18 cellular contexts compared by ENCODE assay signal in genomic region chr9:137318565-137318964, GRCh38. TPM values are rescaled to one million over a fixed set of nuclear protein-coding genes. Genes with fewer than 3 reads are reported as not detected.
DNase-seq lines count a peak whose midpoint lies in the region; ATAC-seq and TF ChIP-seq lines count a peak whose summit lies in the region.
"Had no signal": no experiment of that assay in that cellular context is flagged by ENCODE, and none has a peak within 500 bp of the region (broad histone marks: within the 10 kb centered on the region; RNA-seq: fewer than 3 reads in every experiment).

No MANE protein-coding gene starts in this region.

- intact Hi-C loops in lower lobe of right lung (cut with DNase I) = no loop called here

- TF ChIP-seq CTCF in lower lobe of right lung (IDR thresholded peaks at IDR 0.05) = no peak
- no peak for TF ChIP-seq CTCF in suprapubic skin (IDR thresholded peaks at IDR 0.05)

- no peak for ATAC-seq in lower lobe of right lung
- ATAC-seq in GM18873 (IDR thresholded peaks at IDR 0.05; ENCODE audit: low FRiP score, unreplicated experiment) = no peak
- ATAC-seq: activated CD4-positive, CD25-positive, alpha-beta regulatory T cell treated with anti-CD3 and anti-CD28 coated beads, Interleukin-2, amount 50 U/mL, for 24 hours; activated naive CD8-positive, alpha-beta T cell treated with anti-CD3 and anti-CD28 coated beads, Interleukin-2, amount 50 U/mL, for 24 hours; effector memory CD8-positive, alpha-beta T cell had no signal

- H3K27ac ChIP-seq in caudate nucleus (ENCODE audit: low read depth, low read length) (peak overlapping the region; percentile 46), lower lobe of right lung (peak overlapping the region; percentile 53), suprapubic skin (peak overlapping the region; percentile 62)
- H3K27ac ChIP-seq: cardiac muscle cell had no signal

- H3K36me3 ChIP-seq in lower lobe of right lung (no peaks in the 10 kb centered on the region), suprapubic skin (no peaks in the 10 kb centered on the region)
- H3K36me3 ChIP-seq: cardiac muscle cell had no signal

- H3K4me1 ChIP-seq in lower lobe of right lung (peaks cover 44% of the 10 kb centered on the region), suprapubic skin (peaks cover 48% of the 10 kb centered on the region)

- H3K9me3 ChIP-seq in lower lobe of right lung (no peaks in the 10 kb centered on the region), suprapubic skin (no peaks in the 10 kb centered on the region)

- H3K27me3 ChIP-seq in lower lobe of right lung (ENCODE audit: low read depth) (peaks cover 23% of the 10 kb centered on the region), suprapubic skin (peaks cover 32% of the 10 kb centered on the region)
- H3K27me3 ChIP-seq: cardiac muscle cell had no signal

- DNase-seq in D341Med (ENCODE audit: low spot score) (peak; percentile 26), caudate nucleus (lab: John Stamatoyannopoulos, UW) (no peak), lower lobe of right lung (no peak), suprapubic skin (ENCODE audit: low spot score in 2 of 2) (no peak), occipital lobe (lab: John Stamatoyannopoulos, UW) (no peak), NCI-H2171 (lab: John Stamatoyannopoulos, UW) (no peak)
- DNase-seq: activated naive CD8-positive, alpha-beta T cell treated with anti-CD3 and anti-CD28 coated beads, Interleukin-2, amount 50 U/mL, for 24 hours; effector memory CD8-positive, alpha-beta T cell; GDM1; MV-4-11; naive B cell; NCI-H2029 treated with DMSO at 0.1 percent for 48 hours; NCI-H510A; stimulated activated CD4-positive, alpha-beta T cell treated with anti-CD3 and anti-CD28 coated beads, Interleukin-15, amount 100 ng/mL, for 24 hours; stimulated activated naive CD4-positive, alpha-beta T cell had no signal

- TF ChIP-seq EP300 in suprapubic skin (IDR thresholded peaks at IDR 0.05) = no peak

- no peak for TF ChIP-seq POLR2A in suprapubic skin (IDR thresholded peaks at IDR 0.05)

- H3K4me3 ChIP-seq in lower lobe of right lung (no peak overlapping the region), suprapubic skin (no peak overlapping the region)
- H3K4me3 ChIP-seq: cardiac muscle cell had no signal

- 53% methylated on average over 3 of the region's 15 CpGs for WGBS in suprapubic skin

RNA-seq across cellular contexts. Expression of gene NRARP, which starts 16.5 kb away (rescaled TPM):
- total RNA-seq in lower lobe of right lung (6.5 TPM), suprapubic skin (10 to 100 TPM; 25.3 to 69.0 (median 65.5) TPM), occipital lobe (3.6 TPM)

RNA-seq across cellular contexts. Expression of gene TOR4A, which starts 41.0 kb away (rescaled TPM):
- total RNA-seq in lower lobe of right lung (27.2 TPM), suprapubic skin (1 to 10 TPM; 3.5 to 9.2 (median 4.4) TPM), occipital lobe (0.31 TPM)
